Comparison of ENCODE assay signal across 11 cellular contexts in genomic region chr19:7662657-7663056, GRCh38. TPM values are rescaled to one million over a fixed set of nuclear protein-coding genes. Genes with fewer than 3 reads are reported as not detected.
"Had no signal": no experiment of that assay in that cellular context is flagged by ENCODE, and none has a peak within 500 bp of the region (broad histone marks: within the 10 kb centered on the region; RNA-seq: fewer than 3 reads in every experiment).

No MANE protein-coding gene starts in this region.

- H3K4me1 ChIP-seq: HAP-1 had no signal

- H3K36me3 ChIP-seq: HAP-1 had no signal

- H3K4me3 ChIP-seq: GM23248, HAP-1 had no signal

- H3K9ac ChIP-seq: GM23248, KMS-11 had no signal

- H3K27ac ChIP-seq: GM23248, KMS-11 had no signal

- DNase-seq: GM23248, GOT3, H7, IMR-90, Karpas-422, KBM-7 had no signal

- H3K9me3 ChIP-seq: HAP-1 had no signal

- ATAC-seq: HCT116 had no signal

- H3K4me2 ChIP-seq: KMS-11 had no signal

- H2AFZ ChIP-seq: GM23248 had no signal

RNA-seq across cellular contexts. Expression of gene RETN, which starts 6.2 kb away (rescaled TPM):
- total RNA-seq: GM23248, H4, H7, HT-29, IMR-90 had no signal

RNA-seq across cellular contexts. Expression of gene MCEMP1, which starts 14.2 kb away (rescaled TPM):
- total RNA-seq: GM23248, H4, H7, HT-29, IMR-90 had no signal

RNA-seq across cellular contexts. Expression of gene PCP2, which starts 29.1 kb away (rescaled TPM):
- total RNA-seq: GM23248, H4, H7, HT-29, IMR-90 had no signal
